12 cellular contexts compared by ENCODE assay signal in the genomic region with DNA sequence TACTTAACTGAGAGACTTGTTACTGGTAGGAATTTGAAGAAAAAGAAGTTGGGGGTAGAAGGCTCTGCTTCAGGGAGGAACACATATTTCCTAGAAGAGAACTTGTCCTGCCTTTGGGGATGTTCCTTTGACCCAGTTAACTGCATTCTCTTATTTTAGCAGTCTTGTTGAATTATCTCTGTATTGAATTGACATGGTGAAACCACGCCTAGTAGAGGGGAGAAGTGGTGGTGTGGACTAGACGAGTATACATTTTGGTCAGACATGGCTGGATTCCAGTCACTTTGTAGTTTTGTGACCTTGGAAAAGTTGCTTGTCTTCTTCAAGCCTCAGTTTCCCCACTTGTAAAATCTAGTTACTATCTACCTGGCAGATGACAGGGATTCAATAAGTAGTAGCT.
DNase-seq lines count a peak whose midpoint lies in the region; ATAC-seq and TF ChIP-seq lines count a peak whose summit lies in the region.
"Had no signal": no experiment of that assay in that cellular context is flagged by ENCODE, and none has a peak within 500 bp of the region (broad histone marks: within the 10 kb centered on the region; RNA-seq: fewer than 3 reads in every experiment).

No MANE protein-coding gene starts in this region.

- WGBS in hepatocyte (ENCODE audit: low lambda C conversion rate, missing lambda C conversion rate): 88% methylated on average over 2 of the region's 2 CpGs

- H3K79me2 ChIP-seq in hepatocyte: peaks cover 79% of the 10 kb centered on the region

- H3K9me3 ChIP-seq in right atrium auricular region (no peaks in the 10 kb centered on the region), hepatocyte (ENCODE audit: low read depth) (no peaks in the 10 kb centered on the region)
- no peaks in the 10 kb centered on the region for H3K9me3 ChIP-seq in effector memory CD4-positive, alpha-beta T cell (ENCODE audit: control insufficient read depth, low read length)

- TF ChIP-seq CTCF in right atrium auricular region (IDR thresholded peaks at IDR 0.05): no peak
- no peak for TF ChIP-seq CTCF in hepatocyte (IDR thresholded peaks at IDR 0.05; ENCODE audit: poor library complexity)
- TF ChIP-seq CTCF in progenitor cell of endocrine pancreas (IDR thresholded peaks at IDR 0.05; ENCODE audit: unreplicated experiment): no peak

- no peak for DNase-seq in right atrium auricular region (ENCODE audit: low spot score)
- DNase-seq in Right ventricle myocardium inferior (ENCODE audit: missing footprints): no peak
- no peak for DNase-seq in hepatocyte (ENCODE audit: low spot score)
- no peak for DNase-seq in progenitor cell of endocrine pancreas (ENCODE audit: low spot score, unreplicated experiment)
- no peak for DNase-seq in effector memory CD4-positive, alpha-beta T cell
- DNase-seq in NCI-H2081 (lab: John Stamatoyannopoulos, UW): no peak
- no peak for DNase-seq in activated CD8-positive, alpha-beta memory T cell treated with anti-CD3 and anti-CD28 coated beads, Interleukin-2, amount 50 U/mL, for 48 hours
- DNase-seq: activated T-cell treated with anti-CD3 and anti-CD28 coated beads, Interleukin-2, amount 50 U/mL, for 1 hour; OCI-M1 had no signal

- peaks cover 48% of the 10 kb centered on the region for H3K36me3 Mint-ChIP-seq in progenitor cell of endocrine pancreas (ENCODE audit: insufficient read depth)

- H3K36me3 ChIP-seq in right atrium auricular region (peaks cover 10% of the 10 kb centered on the region), hepatocyte (replicated peaks; ENCODE audit: insufficient read depth, low read depth) (no peaks in the 10 kb centered on the region)
- no peaks in the 10 kb centered on the region for H3K36me3 ChIP-seq in effector memory CD4-positive, alpha-beta T cell (ENCODE audit: control insufficient read depth, insufficient read depth, low read length)

- H4K20me1 ChIP-seq in hepatocyte (ENCODE audit: insufficient read depth, poor library complexity, severe bottlenecking): no peaks in the 10 kb centered on the region

- ATAC-seq in Right ventricle myocardium inferior (no peak), GM21529 (IDR thresholded peaks at IDR 0.05; ENCODE audit: unreplicated experiment) (no peak)
- ATAC-seq: activated CD4-positive, CD25-positive, alpha-beta regulatory T cell treated with anti-CD3 and anti-CD28 coated beads, Interleukin-2, amount 50 U/mL, for 24 hours had no signal

- intact Hi-C loops in Right ventricle myocardium inferior (cut with DNase I): no loop called here

- no peaks in the 10 kb centered on the region for H3K27me3 ChIP-seq in right atrium auricular region
- H3K27me3 ChIP-seq in hepatocyte: no peaks in the 10 kb centered on the region
- no peaks in the 10 kb centered on the region for H3K27me3 ChIP-seq in effector memory CD4-positive, alpha-beta T cell (replicated peaks; ENCODE audit: control insufficient read depth, insufficient read depth, low read length, poor library complexity, severe bottlenecking)

- H3K27ac ChIP-seq in right atrium auricular region: peak overlapping the region; percentile 47 to 80
- peak overlapping the region; percentile 71 for H3K27ac ChIP-seq in hepatocyte
- H3K27ac ChIP-seq in effector memory CD4-positive, alpha-beta T cell (ENCODE audit: insufficient read depth, low read length, poor library complexity, severe bottlenecking): no peak overlapping the region

- peak overlapping the region; percentile 75 for H3K27ac Mint-ChIP-seq in progenitor cell of endocrine pancreas
- H3K27ac Mint-ChIP-seq: T-helper 1 cell treated with Interleukin-12 subunit alpha and Interleukin-12 subunit beta and Interleukin-4 antibody, amounts not matched to agents 30 μg/mL and 1 μg/mL, for 36 hours had no signal

- H3K4me3 ChIP-seq in right atrium auricular region (no peak overlapping the region), hepatocyte (no peak overlapping the region)
- no peak overlapping the region for H3K4me3 ChIP-seq in effector memory CD4-positive, alpha-beta T cell (ENCODE audit: insufficient read depth, low read depth, low read length, poor library complexity, severe bottlenecking)

- peak overlapping the region; percentile 57 for H3K4me2 ChIP-seq in hepatocyte

- H3K4me3 Mint-ChIP-seq in progenitor cell of endocrine pancreas (ENCODE audit: low read depth): no peak overlapping the region
- H3K4me3 Mint-ChIP-seq: T-helper 1 cell treated with Interleukin-12 subunit alpha and Interleukin-12 subunit beta and Interleukin-4 antibody, amounts not matched to agents 30 μg/mL and 1 μg/mL, for 36 hours had no signal

- H3K9me3 Mint-ChIP-seq in progenitor cell of endocrine pancreas (ENCODE audit: low read depth): peaks cover 5% of the 10 kb centered on the region

- H3K27me3 Mint-ChIP-seq in progenitor cell of endocrine pancreas: no peaks in the 10 kb centered on the region

- H2AFZ ChIP-seq in hepatocyte: no peak overlapping the region

- H3K9me2 ChIP-seq in hepatocyte (replicated peaks; ENCODE audit: insufficient read depth): no peaks in the 10 kb centered on the region

- H3K4me1 Mint-ChIP-seq in progenitor cell of endocrine pancreas (ENCODE audit: low read depth): peaks cover 53% of the 10 kb centered on the region

- peaks cover 0 to 74% of the 10 kb centered on the region in 2 donors for H3K4me1 ChIP-seq in right atrium auricular region
- H3K4me1 ChIP-seq in hepatocyte (ENCODE audit: insufficient read depth): peaks cover 55% of the 10 kb centered on the region
- H3K4me1 ChIP-seq in effector memory CD4-positive, alpha-beta T cell (ENCODE audit: control insufficient read depth, insufficient read depth, low read length, poor library complexity, severe bottlenecking): peaks cover 10% of the 10 kb centered on the region
